In the genomic region with DNA sequence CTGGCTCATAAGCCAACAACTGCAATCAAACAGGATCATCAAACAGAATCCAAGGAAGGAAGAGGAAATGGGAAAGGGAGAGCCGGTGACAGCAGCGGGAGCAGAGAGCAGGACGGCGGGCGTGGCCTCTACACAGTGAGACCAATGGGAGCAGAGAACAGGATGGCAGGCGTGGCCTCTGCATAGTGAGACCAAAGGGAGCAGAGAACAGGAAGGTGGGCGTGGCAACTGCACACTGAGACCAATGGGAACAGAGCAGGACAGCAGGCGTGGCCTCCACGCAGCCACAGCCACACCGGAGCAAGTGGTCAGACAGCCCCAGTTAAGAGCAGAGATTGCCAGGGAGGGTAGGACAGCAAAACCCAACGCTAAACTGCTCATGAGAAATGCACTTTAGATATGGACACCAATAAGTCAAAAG, we compare ENCODE assay signal across 9 cellular contexts. TPM values are rescaled to one million over a fixed set of nuclear protein-coding genes. Genes with fewer than 3 reads are reported as not detected.
A peak's percentile ranks its signal among the peaks of the same experiment; 100 is the strongest.
DNase-seq lines count a peak whose midpoint lies in the region; ATAC-seq, FAIRE-seq and TF ChIP-seq lines count a peak whose summit lies in the region.
"Had no signal": no experiment of that assay in that cellular context is flagged by ENCODE, and none has a peak within 500 bp of the region (broad histone marks: within the 10 kb centered on the region; RNA-seq: fewer than 3 reads in every experiment).

No MANE protein-coding gene starts in this region.

- peaks cover 0 to 12% of the 10 kb centered on the region in 2 donors for H3K4me1 ChIP-seq in kidney (ENCODE audit: control insufficient read depth in 1 of 2, insufficient read depth in 1 of 2, low read depth in 1 of 2, low read length in 2 of 2)
- peaks cover 0 to 21% (median 8%) of the 10 kb centered on the region in 6 donors for H3K4me1 ChIP-seq in spleen

- ATAC-seq in GM19395 (IDR thresholded peaks at IDR 0.05; ENCODE audit: unreplicated experiment): no peak

- DNase-seq in A172 (ENCODE audit: low spot score) (peak; percentile 98), GM04504 (ENCODE audit: low read depth) (peak; percentile 88), HuH-7.5 (ENCODE audit: low spot score) (peak; percentile 92), OCI-M1 (lab: John Stamatoyannopoulos, UW) (peak; percentile 70), cerebellar cortex (ENCODE audit: low spot score) (peak; percentile 99), kidney (peak; percentile 98), spleen (peak; percentile 88)

- WGBS in spleen, 5 donors: 12 to 37% (median 30%) methylated on average over 11 of the region's 11 CpGs

- peak overlapping the region; percentile 18 to 32 for H3K4me3 ChIP-seq in kidney (ENCODE audit: low read length in 2 of 2)
- peak overlapping the region in 2 of 8 donors; percentile 29 to 42 for H3K4me3 ChIP-seq in spleen

- FAIRE-seq in kidney (lab: Jason Lieb, UNC): peak; percentile 99

- peak overlapping the region in 1 of 2 donors; percentile 12 for H3K9ac ChIP-seq in kidney (ENCODE audit: low read length in 2 of 2)

- H3K27me3 ChIP-seq in spleen (replicated peaks in 1 of 7): peaks cover 0 to 39% (median 0%) of the 10 kb centered on the region in 7 donors

- H3K9me3 ChIP-seq in kidney (ENCODE audit: control insufficient read depth in 1 of 2, low read length in 2 of 2) (no peaks in the 10 kb centered on the region), spleen (peaks cover 0 to 3% (median 0%) of the 10 kb centered on the region in 8 donors)

- H3K27ac ChIP-seq in kidney (ENCODE audit: low read depth in 2 of 2, low read length in 2 of 2): no peak overlapping the region
- H3K27ac ChIP-seq in spleen: peak overlapping the region in 5 of 8 donors; percentile 2 to 62 (median 46)

- TF ChIP-seq CTCF in kidney (IDR thresholded peaks at IDR 0.05; ENCODE audit: borderline replicate concordance, extremely low read depth, insufficient read depth) (no peak), spleen (IDR thresholded peaks at IDR 0.05 in 8 of 11, conservative IDR thresholded peaks at IDR 0.05 in 3 of 11) (no peak)

- H3K36me3 ChIP-seq in kidney (ENCODE audit: control insufficient read depth in 1 of 2, insufficient read depth in 2 of 2, low read length in 2 of 2) (no peaks in the 10 kb centered on the region), spleen (no peaks in the 10 kb centered on the region)

- TF ChIP-seq POLR2A in spleen (IDR thresholded peaks at IDR 0.05): no peak

- intact Hi-C loops in kidney (cut with DNase I): no loop called here
- intact Hi-C loops in spleen (cut with DNase I; ENCODE audit: low total_unique reads): no loop called here

RNA-seq across cellular contexts. Expression of a gene that starts 16.4 kb away (rescaled TPM):
- total RNA-seq in A172 (2014; rRNA removed; shearing (Covaris generic)): 1.1 and 1.4 TPM in 2 replicates
- 1.8 TPM for total RNA-seq in kidney
- 1.0 TPM for polyA plus RNA-seq in kidney (ENCODE audit: insufficient read depth, low read depth, low replicate concordance)
- 1 to 10 TPM in 1 of 7 donors, under 1 TPM in 4, not detected in 2; 0.54 to 4.1 (median 0.83) TPM for total RNA-seq in spleen
- polyA plus RNA-seq in spleen: 1 to 10 TPM; 2.0 to 4.0 (median 3.8) TPM
- total RNA-seq: mononuclear cell had no signal

RNA-seq across cellular contexts. Expression of a gene that starts 24.6 kb away (rescaled TPM):
- not detected in 2 replicates for total RNA-seq in A172 (2014; rRNA removed; shearing (Covaris generic))
- total RNA-seq in kidney (0.19 TPM), spleen (1 to 10 TPM in 5 of 7 donors, under 1 TPM in 2; 0.77 to 3.0 (median 1.7) TPM)
- polyA plus RNA-seq in kidney (ENCODE audit: insufficient read depth, low read depth, low replicate concordance) (0.37 TPM), spleen (1 to 10 TPM; 2.8 to 4.5 (median 2.9) TPM)

Comparison
In these comparisons a context has a peak if more than half of its experiments do, and no peak if none do; other contexts are left out.
1. H3K27ac ChIP-seq: peak in spleen (5 of 8); none in kidney (0 of 2).
2. Peak in every context shown above with its lines, with median percentiles within 50 percentile points of each other: DNase-seq.